16 cellular contexts compared by ENCODE assay signal in genomic region chr2:105183555-105184323, GRCh38.
A peak's percentile ranks its signal among the peaks of the same experiment; 100 is the strongest.
DNase-seq lines count a peak whose midpoint lies in the region; ATAC-seq, FAIRE-seq and TF ChIP-seq lines count a peak whose summit lies in the region.
"Had no signal": no experiment of that assay in that cellular context is flagged by ENCODE, and none has a peak within 500 bp of the region (broad histone marks: within the 10 kb centered on the region; RNA-seq: fewer than 3 reads in every experiment).

No MANE protein-coding gene starts in this region.

- DNase-seq in posterior cingulate gyrus (no peak), AG20443 (ENCODE audit: low spot score) (no peak), D721Med (ENCODE audit: insufficient read length, low spot score) (no peak), NCI-H82 treated with DMSO at 0.1 percent for 48 hours (lab: John Stamatoyannopoulos, UW; ENCODE audit: unreplicated experiment) (no peak)
- DNase-seq: activated CD8-positive, alpha-beta T cell treated with anti-CD3 and anti-CD28 coated beads for 36 hours; activated naive CD4-positive, alpha-beta T cell treated with Interleukin-2 at 50 U/mL for 16 hours; naive thymus-derived CD8-positive, alpha-beta T cell; NCI-H226; T-helper 1 cell; testis had no signal

- H3K9me3 ChIP-seq in endocrine pancreas (ENCODE audit: control insufficient read depth, low read length) = no peaks in the 10 kb centered on the region
- H3K9me3 ChIP-seq: testis had no signal

- H3K4me3 ChIP-seq in endocrine pancreas (ENCODE audit: control insufficient read depth, insufficient read depth, low read length) = no peak overlapping the region
- H3K4me3 ChIP-seq: testis had no signal

- no peak for TF ChIP-seq CTCF in D721Med (IDR thresholded peaks at IDR 0.05; ENCODE audit: insufficient read depth, missing control alignments)

- H3K36me3 ChIP-seq in endocrine pancreas (ENCODE audit: control insufficient read depth, insufficient read depth, low read length) = no peaks in the 10 kb centered on the region

- ATAC-seq in GM18909 (IDR thresholded peaks at IDR 0.05; ENCODE audit: poor library complexity, unreplicated experiment) (peak; percentile 83), GM21576 (IDR thresholded peaks at IDR 0.05; ENCODE audit: unreplicated experiment) (peak; percentile 79), HG03095 (IDR thresholded peaks at IDR 0.05; ENCODE audit: unreplicated experiment) (peak; percentile 78)
- ATAC-seq: activated CD8-positive, alpha-beta T cell treated with anti-CD3 and anti-CD28 coated beads for 36 hours; naive thymus-derived CD8-positive, alpha-beta T cell had no signal

- intact Hi-C loops in posterior cingulate gyrus (cut with DNase I) = no loop called here

- H3K4me1 ChIP-seq in endocrine pancreas (ENCODE audit: control insufficient read depth, insufficient read depth, low read length) = no peaks in the 10 kb centered on the region
- H3K4me1 ChIP-seq: testis had no signal

- FAIRE-seq in D721Med (lab: Jason Lieb, UNC) = no peak
- FAIRE-seq: bronchial epithelial cell, endothelial cell of umbilical vein had no signal

- H3K9ac ChIP-seq in endocrine pancreas (ENCODE audit: control insufficient read depth, insufficient read depth, low read length) = peak overlapping the region; percentile 1

- H3K27me3 ChIP-seq in endocrine pancreas (ENCODE audit: control insufficient read depth, insufficient read depth, low read length) = no peaks in the 10 kb centered on the region
- H3K27me3 ChIP-seq: testis had no signal
